Comparison of ENCODE assay signal across 19 cellular contexts in genomic region chr1:1132042-1132927, GRCh38. TPM values are rescaled to one million over a fixed set of nuclear protein-coding genes. Genes with fewer than 3 reads are reported as not detected.
A peak's percentile ranks its signal among the peaks of the same experiment; 100 is the strongest.
DNase-seq lines count a peak whose midpoint lies in the region; ATAC-seq and TF ChIP-seq lines count a peak whose summit lies in the region.
"Had no signal": no experiment of that assay in that cellular context is flagged by ENCODE, and none has a peak within 500 bp of the region (broad histone marks: within the 10 kb centered on the region; RNA-seq: fewer than 3 reads in every experiment).

No MANE protein-coding gene starts in this region.

- H3K27me3 Mint-ChIP-seq in activated CD4-positive, alpha-beta T cell treated with anti-CD3 and anti-CD28 coated beads, Interleukin-2, amount 10 ng/mL, durations not matched to agents 24 days and 14 days, result peaks cover 2% of the 10 kb centered on the region
- H3K27me3 Mint-ChIP-seq: activated CD4-positive, alpha-beta memory T cell treated with anti-CD3 and anti-CD28 coated beads, Interleukin-2, amount 10 ng/mL, durations not matched to agents 7 days and 5 days; naive thymus-derived CD8-positive, alpha-beta T cell had no signal

- H3K36me3 Mint-ChIP-seq in activated CD4-positive, alpha-beta T cell treated with anti-CD3 and anti-CD28 coated beads, Interleukin-2, amount 10 ng/mL, durations not matched to agents 24 days and 14 days (ENCODE audit: low read depth), result no peaks in the 10 kb centered on the region
- H3K36me3 Mint-ChIP-seq: naive thymus-derived CD8-positive, alpha-beta T cell had no signal

- H3K9ac ChIP-seq in mucosa of stomach (ENCODE audit: low read length), result peak overlapping the region; percentile 77

- no peak for TF ChIP-seq POLR2A in heart left ventricle (IDR thresholded peaks at IDR 0.05)
- TF ChIP-seq POLR2A in suprapubic skin (IDR thresholded peaks at IDR 0.05), result no peak

- H3K36me3 ChIP-seq in heart left ventricle (no peaks in the 10 kb centered on the region), mucosa of stomach (ENCODE audit: control insufficient read depth, insufficient read depth, low read length) (no peaks in the 10 kb centered on the region), suprapubic skin (no peaks in the 10 kb centered on the region)
- H3K36me3 ChIP-seq: MG63 had no signal

- no peak for DNase-seq in activated CD4-positive, alpha-beta T cell treated with anti-CD3 and anti-CD28 coated beads, Interleukin-2, amount 10 ng/mL, durations not matched to agents 24 days and 14 days
- DNase-seq in activated CD4-positive, alpha-beta T cell treated with anti-CD3 and anti-CD28 coated beads for 1 hour, result no peak
- DNase-seq in heart left ventricle (peak in 2 of 5 donors; percentile 40 to 59), suprapubic skin (ENCODE audit: low spot score in 2 of 2) (no peak), GM20000 (ENCODE audit: low spot score) (no peak), NCI-H1417 treated with DMSO at 0.1 percent for 48 hours (lab: John Stamatoyannopoulos, UW) (no peak)
- DNase-seq in stimulated activated CD4-positive, alpha-beta T cell treated with anti-CD3 and anti-CD28 coated beads, Interleukin-4, amount 100 ng/mL, for 24 hours, result no peak
- DNase-seq: activated CD4-positive, alpha-beta memory T cell treated with anti-CD3 and anti-CD28 coated beads, Interleukin-2, amount 10 ng/mL, durations not matched to agents 7 days and 5 days; C1 segment of cervical spinal cord; DMS79 treated with DMSO at 0.1 percent for 48 hours; foreskin keratinocyte; MG63; naive thymus-derived CD8-positive, alpha-beta T cell; NCI-H187 treated with DMSO at 0.1 percent for 48 hours; stimulated activated CD4-positive, alpha-beta T cell treated with anti-CD3 and anti-CD28 coated beads, Interleukin-1b, Interleukin-23, amount 100 ng/mL, for 48 hours had no signal

- peaks cover 7% of the 10 kb centered on the region for H3K4me1 Mint-ChIP-seq in activated CD4-positive, alpha-beta T cell treated with anti-CD3 and anti-CD28 coated beads, Interleukin-2, amount 10 ng/mL, durations not matched to agents 24 days and 14 days

- intact Hi-C loops in activated CD4-positive, alpha-beta T cell treated with anti-CD3 and anti-CD28 coated beads, Interleukin-2, amount 10 ng/mL, durations not matched to agents 24 days and 14 days (cut with micrococcal nuclease), result no loop called here
- intact Hi-C loops in heart left ventricle (cut with DNase I), result loop anchor here in 1 of 10 donors (5.0 kb wide), 1 partner anchor 35 kb away; no protein-coding TSS in a partner anchor

- 79 to 87% (median 82%) methylated on average over 38 to 45 of the region's 45 CpGs for WGBS in heart left ventricle, 4 donors
- WGBS in suprapubic skin, result 69% methylated on average over 16 of the region's 45 CpGs

- no peak for TF ChIP-seq CTCF in heart left ventricle (IDR thresholded peaks at IDR 0.05)
- TF ChIP-seq CTCF in suprapubic skin (IDR thresholded peaks at IDR 0.05), result no peak
- TF ChIP-seq CTCF in GM20000 (IDR thresholded peaks at IDR 0.05; ENCODE audit: extremely low read depth, missing control alignments), result no peak

- H3K9me3 Mint-ChIP-seq in activated CD4-positive, alpha-beta T cell treated with anti-CD3 and anti-CD28 coated beads, Interleukin-2, amount 10 ng/mL, durations not matched to agents 24 days and 14 days, result no peaks in the 10 kb centered on the region
- H3K9me3 Mint-ChIP-seq: activated CD4-positive, alpha-beta memory T cell treated with anti-CD3 and anti-CD28 coated beads, Interleukin-2, amount 10 ng/mL, durations not matched to agents 7 days and 5 days; naive thymus-derived CD8-positive, alpha-beta T cell had no signal

- TF ChIP-seq EP300 in suprapubic skin (IDR thresholded peaks at IDR 0.05), result no peak

- H3K4me1 ChIP-seq in heart left ventricle, result peaks cover 0 to 13% (median 0%) of the 10 kb centered on the region in 12 donors
- peaks cover 58% of the 10 kb centered on the region for H3K4me1 ChIP-seq in mucosa of stomach (ENCODE audit: control insufficient read depth, insufficient read depth, low read length)
- peaks cover 26% of the 10 kb centered on the region for H3K4me1 ChIP-seq in suprapubic skin
- H3K4me1 ChIP-seq: foreskin keratinocyte had no signal

- peak in 2 of 4 donors; percentile 20 to 21 for ATAC-seq in heart left ventricle
- ATAC-seq: foreskin keratinocyte; naive thymus-derived CD8-positive, alpha-beta T cell had no signal

- peaks cover 6 to 15% (median 10%) of the 10 kb centered on the region in 9 donors for H3K27me3 ChIP-seq in heart left ventricle
- no peaks in the 10 kb centered on the region for H3K27me3 ChIP-seq in mucosa of stomach (ENCODE audit: control insufficient read depth, insufficient read depth, low read length)
- peaks cover 10% of the 10 kb centered on the region for H3K27me3 ChIP-seq in suprapubic skin
- H3K27me3 ChIP-seq: MG63 had no signal

- peak overlapping the region; percentile 17 for H3K27ac Mint-ChIP-seq in activated CD4-positive, alpha-beta T cell treated with anti-CD3 and anti-CD28 coated beads, Interleukin-2, amount 10 ng/mL, durations not matched to agents 24 days and 14 days
- H3K27ac Mint-ChIP-seq: activated CD4-positive, alpha-beta memory T cell treated with anti-CD3 and anti-CD28 coated beads, Interleukin-2, amount 10 ng/mL, durations not matched to agents 7 days and 5 days had no signal

- no peak overlapping the region for H3K4me3 Mint-ChIP-seq in activated CD4-positive, alpha-beta T cell treated with anti-CD3 and anti-CD28 coated beads, Interleukin-2, amount 10 ng/mL, durations not matched to agents 24 days and 14 days
- H3K4me3 Mint-ChIP-seq: activated CD4-positive, alpha-beta memory T cell treated with anti-CD3 and anti-CD28 coated beads, Interleukin-2, amount 10 ng/mL, durations not matched to agents 7 days and 5 days; naive thymus-derived CD8-positive, alpha-beta T cell had no signal

- H3K9me3 ChIP-seq in heart left ventricle, result no peaks in the 10 kb centered on the region
- no peaks in the 10 kb centered on the region for H3K9me3 ChIP-seq in mucosa of stomach (ENCODE audit: control insufficient read depth, low read length)
- no peaks in the 10 kb centered on the region for H3K9me3 ChIP-seq in suprapubic skin
- H3K9me3 ChIP-seq: MG63 had no signal

- H3K27ac ChIP-seq in heart left ventricle (peak overlapping the region in 8 of 12 donors; percentile 4 to 68 (median 53)), suprapubic skin (peak overlapping the region; percentile 61)
- H3K27ac ChIP-seq: 22Rv1, foreskin keratinocyte had no signal

- H3K4me3 ChIP-seq in heart left ventricle, result no peak overlapping the region
- peak overlapping the region; percentile 7 for H3K4me3 ChIP-seq in mucosa of stomach (ENCODE audit: low read length)
- no peak overlapping the region for H3K4me3 ChIP-seq in suprapubic skin
- H3K4me3 ChIP-seq: MG63 had no signal

RNA-seq across cellular contexts. Expression of gene C1orf159, which starts 16.4 kb away (rescaled TPM):
- total RNA-seq in activated CD4-positive, alpha-beta T cell treated with anti-CD3 and anti-CD28 coated beads, Interleukin-2, amount 10 ng/mL, durations not matched to agents 24 days and 14 days, result 24.5 and 28.0 TPM in 2 replicates
- total RNA-seq in heart left ventricle (1 to 10 TPM; 3.7 to 6.6 (median 4.2) TPM), suprapubic skin (10 to 100 TPM; 12.8 to 48.4 (median 19.7) TPM)
- polyA plus RNA-seq in heart left ventricle, result 1 to 10 TPM; 7.1 to 7.2 TPM

RNA-seq across cellular contexts. Expression of gene TTLL10, which starts 41.4 kb away (rescaled TPM):
- not detected in 2 replicates for total RNA-seq in activated CD4-positive, alpha-beta T cell treated with anti-CD3 and anti-CD28 coated beads, Interleukin-2, amount 10 ng/mL, durations not matched to agents 24 days and 14 days
- total RNA-seq in heart left ventricle, result under 1 TPM in 5 of 9 donors, not detected in 4; 0.14 to 0.53 (median 0.27) TPM
- polyA plus RNA-seq in heart left ventricle, result under 1 TPM; 0.03 to 0.19 TPM
- not detected for total RNA-seq in suprapubic skin
- total RNA-seq: activated CD4-positive, alpha-beta memory T cell treated with anti-CD3 and anti-CD28 coated beads, Interleukin-2, amount 10 ng/mL, durations not matched to agents 7 days and 5 days; foreskin keratinocyte; naive thymus-derived CD8-positive, alpha-beta T cell; NCI-H460; SK-MEL-5 had no signal
- polyA plus RNA-seq: naive thymus-derived CD8-positive, alpha-beta T cell had no signal

RNA-seq across cellular contexts. Expression of gene RNF223, which starts 58.2 kb away (rescaled TPM):
- total RNA-seq in activated CD4-positive, alpha-beta T cell treated with anti-CD3 and anti-CD28 coated beads, Interleukin-2, amount 10 ng/mL, durations not matched to agents 24 days and 14 days, result not detected in 2 replicates
- total RNA-seq in heart left ventricle (not detected), suprapubic skin (1 to 10 TPM; 1.8 to 4.9 (median 4.8) TPM)
- polyA plus RNA-seq in heart left ventricle, result not detected
- total RNA-seq: activated CD4-positive, alpha-beta memory T cell treated with anti-CD3 and anti-CD28 coated beads, Interleukin-2, amount 10 ng/mL, durations not matched to agents 7 days and 5 days; naive thymus-derived CD8-positive, alpha-beta T cell; NCI-H460; SK-MEL-5 had no signal
- polyA plus RNA-seq: naive thymus-derived CD8-positive, alpha-beta T cell had no signal
